ENCODE assay signal across 2 cellular contexts in genomic region chr12:109448707-109449390, GRCh38.
TF ChIP-seq lines count a peak whose summit lies in the region.

No MANE protein-coding gene starts in this region.

TF ChIP-seq in GM23338, 12 proteins besides CTCF, POLR2A, EP300 and RAD21:
- TF ChIP-seq, protein P1, sequence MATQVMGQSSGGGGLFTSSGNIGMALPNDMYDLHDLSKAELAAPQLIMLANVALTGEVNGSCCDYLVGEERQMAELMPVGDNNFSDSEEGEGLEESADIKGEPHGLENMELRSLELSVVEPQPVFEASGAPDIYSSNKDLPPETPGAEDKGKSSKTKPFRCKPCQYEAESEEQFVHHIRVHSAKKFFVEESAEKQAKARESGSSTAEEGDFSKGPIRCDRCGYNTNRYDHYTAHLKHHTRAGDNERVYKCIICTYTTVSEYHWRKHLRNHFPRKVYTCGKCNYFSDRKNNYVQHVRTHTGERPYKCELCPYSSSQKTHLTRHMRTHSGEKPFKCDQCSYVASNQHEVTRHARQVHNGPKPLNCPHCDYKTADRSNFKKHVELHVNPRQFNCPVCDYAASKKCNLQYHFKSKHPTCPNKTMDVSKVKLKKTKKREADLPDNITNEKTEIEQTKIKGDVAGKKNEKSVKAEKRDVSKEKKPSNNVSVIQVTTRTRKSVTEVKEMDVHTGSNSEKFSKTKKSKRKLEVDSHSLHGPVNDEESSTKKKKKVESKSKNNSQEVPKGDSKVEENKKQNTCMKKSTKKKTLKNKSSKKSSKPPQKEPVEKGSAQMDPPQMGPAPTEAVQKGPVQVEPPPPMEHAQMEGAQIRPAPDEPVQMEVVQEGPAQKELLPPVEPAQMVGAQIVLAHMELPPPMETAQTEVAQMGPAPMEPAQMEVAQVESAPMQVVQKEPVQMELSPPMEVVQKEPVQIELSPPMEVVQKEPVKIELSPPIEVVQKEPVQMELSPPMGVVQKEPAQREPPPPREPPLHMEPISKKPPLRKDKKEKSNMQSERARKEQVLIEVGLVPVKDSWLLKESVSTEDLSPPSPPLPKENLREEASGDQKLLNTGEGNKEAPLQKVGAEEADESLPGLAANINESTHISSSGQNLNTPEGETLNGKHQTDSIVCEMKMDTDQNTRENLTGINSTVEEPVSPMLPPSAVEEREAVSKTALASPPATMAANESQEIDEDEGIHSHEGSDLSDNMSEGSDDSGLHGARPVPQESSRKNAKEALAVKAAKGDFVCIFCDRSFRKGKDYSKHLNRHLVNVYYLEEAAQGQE (IDR thresholded peaks at IDR 0.05; ENCODE audit: unreplicated experiment), result no peak
- TF ChIP-seq, protein P2, sequence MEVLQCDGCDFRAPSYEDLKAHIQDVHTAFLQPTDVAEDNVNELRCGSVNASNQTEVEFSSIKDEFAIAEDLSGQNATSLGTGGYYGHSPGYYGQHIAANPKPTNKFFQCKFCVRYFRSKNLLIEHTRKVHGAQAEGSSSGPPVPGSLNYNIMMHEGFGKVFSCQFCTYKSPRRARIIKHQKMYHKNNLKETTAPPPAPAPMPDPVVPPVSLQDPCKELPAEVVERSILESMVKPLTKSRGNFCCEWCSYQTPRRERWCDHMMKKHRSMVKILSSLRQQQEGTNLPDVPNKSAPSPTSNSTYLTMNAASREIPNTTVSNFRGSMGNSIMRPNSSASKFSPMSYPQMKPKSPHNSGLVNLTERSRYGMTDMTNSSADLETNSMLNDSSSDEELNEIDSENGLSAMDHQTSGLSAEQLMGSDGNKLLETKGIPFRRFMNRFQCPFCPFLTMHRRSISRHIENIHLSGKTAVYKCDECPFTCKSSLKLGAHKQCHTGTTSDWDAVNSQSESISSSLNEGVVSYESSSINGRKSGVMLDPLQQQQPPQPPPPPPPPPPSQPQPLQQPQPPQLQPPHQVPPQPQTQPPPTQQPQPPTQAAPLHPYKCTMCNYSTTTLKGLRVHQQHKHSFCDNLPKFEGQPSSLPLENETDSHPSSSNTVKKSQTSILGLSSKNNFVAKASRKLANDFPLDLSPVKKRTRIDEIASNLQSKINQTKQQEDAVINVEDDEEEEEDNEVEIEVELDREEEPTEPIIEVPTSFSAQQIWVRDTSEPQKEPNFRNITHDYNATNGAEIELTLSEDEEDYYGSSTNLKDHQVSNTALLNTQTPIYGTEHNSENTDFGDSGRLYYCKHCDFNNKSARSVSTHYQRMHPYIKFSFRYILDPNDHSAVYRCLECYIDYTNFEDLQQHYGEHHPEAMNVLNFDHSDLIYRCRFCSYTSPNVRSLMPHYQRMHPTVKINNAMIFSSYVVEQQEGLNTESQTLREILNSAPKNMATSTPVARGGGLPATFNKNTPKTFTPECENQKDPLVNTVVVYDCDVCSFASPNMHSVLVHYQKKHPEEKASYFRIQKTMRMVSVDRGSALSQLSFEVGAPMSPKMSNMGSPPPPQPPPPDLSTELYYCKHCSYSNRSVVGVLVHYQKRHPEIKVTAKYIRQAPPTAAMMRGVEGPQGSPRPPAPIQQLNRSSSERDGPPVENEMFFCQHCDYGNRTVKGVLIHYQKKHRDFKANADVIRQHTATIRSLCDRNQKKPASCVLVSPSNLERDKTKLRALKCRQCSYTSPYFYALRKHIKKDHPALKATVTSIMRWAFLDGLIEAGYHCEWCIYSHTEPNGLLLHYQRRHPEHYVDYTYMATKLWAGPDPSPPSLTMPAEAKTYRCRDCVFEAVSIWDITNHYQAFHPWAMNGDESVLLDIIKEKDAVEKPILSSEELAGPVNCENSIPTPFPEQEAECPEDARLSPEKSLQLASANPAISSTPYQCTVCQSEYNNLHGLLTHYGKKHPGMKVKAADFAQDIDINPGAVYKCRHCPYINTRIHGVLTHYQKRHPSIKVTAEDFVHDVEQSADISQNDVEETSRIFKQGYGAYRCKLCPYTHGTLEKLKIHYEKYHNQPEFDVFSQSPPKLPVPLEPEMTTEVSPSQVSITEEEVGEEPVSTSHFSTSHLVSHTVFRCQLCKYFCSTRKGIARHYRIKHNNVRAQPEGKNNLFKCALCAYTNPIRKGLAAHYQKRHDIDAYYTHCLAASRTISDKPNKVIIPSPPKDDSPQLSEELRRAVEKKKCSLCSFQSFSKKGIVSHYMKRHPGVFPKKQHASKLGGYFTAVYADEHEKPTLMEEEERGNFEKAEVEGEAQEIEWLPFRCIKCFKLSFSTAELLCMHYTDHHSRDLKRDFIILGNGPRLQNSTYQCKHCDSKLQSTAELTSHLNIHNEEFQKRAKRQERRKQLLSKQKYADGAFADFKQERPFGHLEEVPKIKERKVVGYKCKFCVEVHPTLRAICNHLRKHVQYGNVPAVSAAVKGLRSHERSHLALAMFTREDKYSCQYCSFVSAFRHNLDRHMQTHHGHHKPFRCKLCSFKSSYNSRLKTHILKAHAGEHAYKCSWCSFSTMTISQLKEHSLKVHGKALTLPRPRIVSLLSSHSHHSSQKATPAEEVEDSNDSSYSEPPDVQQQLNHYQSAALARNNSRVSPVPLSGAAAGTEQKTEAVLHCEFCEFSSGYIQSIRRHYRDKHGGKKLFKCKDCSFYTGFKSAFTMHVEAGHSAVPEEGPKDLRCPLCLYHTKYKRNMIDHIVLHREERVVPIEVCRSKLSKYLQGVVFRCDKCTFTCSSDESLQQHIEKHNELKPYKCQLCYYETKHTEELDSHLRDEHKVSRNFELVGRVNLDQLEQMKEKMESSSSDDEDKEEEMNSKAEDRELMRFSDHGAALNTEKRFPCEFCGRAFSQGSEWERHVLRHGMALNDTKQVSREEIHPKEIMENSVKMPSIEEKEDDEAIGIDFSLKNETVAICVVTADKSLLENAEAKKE (CRISPR knock-in tag; IDR thresholded peaks at IDR 0.05), result no peak
- no peak for TF ChIP-seq ZNF331 (CRISPR knock-in tag; IDR thresholded peaks at IDR 0.05; ENCODE audit: low read depth)
- TF ChIP-seq JUNB (IDR thresholded peaks at IDR 0.05; ENCODE audit: unreplicated experiment), result no peak

TF ChIP-seq in liver, 16 proteins besides CTCF, POLR2A, EP300 and RAD21:
- TF ChIP-seq, protein P3, sequence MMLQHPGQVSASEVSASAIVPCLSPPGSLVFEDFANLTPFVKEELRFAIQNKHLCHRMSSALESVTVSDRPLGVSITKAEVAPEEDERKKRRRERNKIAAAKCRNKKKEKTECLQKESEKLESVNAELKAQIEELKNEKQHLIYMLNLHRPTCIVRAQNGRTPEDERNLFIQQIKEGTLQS (IDR thresholded peaks at IDR 0.05), result no peak
- no peak for TF ChIP-seq JUND (IDR thresholded peaks at IDR 0.05)
- TF ChIP-seq SP1 (IDR thresholded peaks at IDR 0.05), result peak; percentile 51
- no peak for TF ChIP-seq NR2F2 (IDR thresholded peaks at IDR 0.05)
- no peak for TF ChIP-seq MAX (IDR thresholded peaks at IDR 0.05)
- TF ChIP-seq, protein P1 (IDR thresholded peaks at IDR 0.05), result no peak
- peak; percentile 23 for TF ChIP-seq HNF4G (IDR thresholded peaks at IDR 0.05)
- TF ChIP-seq RXRA (IDR thresholded peaks at IDR 0.05), result no peak
- TF ChIP-seq FOXA1 (IDR thresholded peaks at IDR 0.05), result no peak
- TF ChIP-seq GABPA (IDR thresholded peaks at IDR 0.05 in 1 of 2, conservative IDR thresholded peaks at IDR 0.05 in 1 of 2), result no peak
- peak in 1 of 2 donors; percentile 16 for TF ChIP-seq HNF4A (conservative IDR thresholded peaks at IDR 0.05)
- TF ChIP-seq ZBTB33 (IDR thresholded peaks at IDR 0.05), result no peak
- TF ChIP-seq YY1 (IDR thresholded peaks at IDR 0.05), result no peak
- no peak for TF ChIP-seq FOXA2 (IDR thresholded peaks at IDR 0.05)
